In the genomic region with DNA sequence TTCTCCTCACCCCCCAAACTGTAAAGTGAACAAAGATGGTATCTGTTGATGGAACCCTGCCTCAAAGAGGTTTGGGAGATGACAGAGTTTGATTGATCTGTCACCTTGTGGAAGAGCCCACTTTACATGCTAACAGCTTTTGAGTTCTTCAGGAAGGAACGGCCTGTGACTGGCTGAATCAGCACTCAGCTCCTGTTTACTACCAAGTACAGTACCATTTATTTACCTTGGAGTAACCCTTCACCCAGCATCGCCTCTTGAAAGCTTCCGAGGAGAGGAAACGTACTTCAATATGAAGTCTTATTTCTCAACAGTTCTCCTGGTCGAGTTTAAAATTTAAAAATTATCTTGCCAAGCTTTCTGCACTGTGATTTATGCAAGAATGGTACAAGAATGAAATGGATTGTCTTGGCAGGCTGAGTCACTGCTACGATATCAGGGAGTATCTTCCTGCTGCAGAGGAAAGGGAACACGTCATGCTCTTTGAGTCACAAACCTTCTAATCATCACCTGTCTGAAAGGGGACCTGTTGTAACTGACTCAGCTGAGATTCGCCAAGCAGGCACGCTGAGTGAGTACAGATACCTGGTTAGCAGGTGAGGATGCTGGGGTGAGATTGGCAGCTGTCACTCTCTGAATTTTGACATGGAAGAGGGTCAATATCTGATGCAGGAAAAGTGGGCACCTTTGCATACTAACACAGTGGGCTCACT, we compare ENCODE assay signal across 1 cellular context.
TF ChIP-seq lines count a peak whose summit lies in the region.

No MANE protein-coding gene starts in this region.

TF ChIP-seq in K562, 482 proteins besides CTCF, POLR2A, EP300 and RAD21 (continued from another document and continues in another):
- TF ChIP-seq ZNF589 (CRISPR knock-in tag; IDR thresholded peaks at IDR 0.05; ENCODE audit: low read depth) (no peak), SIRT6 (IDR thresholded peaks at IDR 0.05; ENCODE audit: low read depth, low read length) (no peak), HLTF (IDR thresholded peaks at IDR 0.05) (no peak), YBX1 (IDR thresholded peaks at IDR 0.05) (no peak), TCF7L2 (IDR thresholded peaks at IDR 0.05; ENCODE audit: low read depth, low read length) (no peak), GABPB2 (CRISPR knock-in tag; conservative IDR thresholded peaks at IDR 0.05) (no peak), JUND (IDR thresholded peaks at IDR 0.05; ENCODE audit: borderline replicate concordance, low read depth, low read length) (peak; percentile 96), JUND (tag; IDR thresholded peaks at IDR 0.05; ENCODE audit: borderline replicate concordance, low read depth, low read length) (peak; percentile 95; the same call in 2 of the 3 replicates), SRF (CRISPR knock-in tag; IDR thresholded peaks at IDR 0.05) (no peak), ZNF561 (CRISPR knock-in tag; conservative IDR thresholded peaks at IDR 0.05) (no peak), FIP1L1 (IDR thresholded peaks at IDR 0.05; ENCODE audit: low read depth, low read length, poor library complexity, severe bottlenecking) (no peak), HMGN3 (IDR thresholded peaks at IDR 0.05; ENCODE audit: borderline replicate concordance, extremely low read depth, insufficient read length, low read depth, low read length) (no peak), ZNF121 (CRISPR knock-in tag; conservative IDR thresholded peaks at IDR 0.05) (no peak), DMBX1 (CRISPR knock-in tag; IDR thresholded peaks at IDR 0.05; ENCODE audit: borderline replicate concordance) (peak; percentile 22; the same call in 1 of the 2 replicates), RBBP5 (IDR thresholded peaks at IDR 0.05; ENCODE audit: borderline replicate concordance, insufficient read depth, low read length, poor library complexity, severe bottlenecking) (no peak), SNRNP70 (optimal IDR thresholded peaks at IDR 0.05; ENCODE audit: low read depth, low read length) (no peak), CSDE1 (IDR thresholded peaks at IDR 0.05) (no peak), SLC30A9 (CRISPR knock-in tag; IDR thresholded peaks at IDR 0.05) (no peak), CBX5 (IDR thresholded peaks at IDR 0.05; ENCODE audit: borderline replicate concordance, low read depth) (no peak), ZNF239 (CRISPR knock-in tag; IDR thresholded peaks at IDR 0.05) (no peak), CHD4 (IDR thresholded peaks at IDR 0.05; ENCODE audit: insufficient read depth, insufficient replicate concordance, low read depth, low read length, poor library complexity, severe bottlenecking) (no peak), ZFP1 (CRISPR knock-in tag; IDR thresholded peaks at IDR 0.05) (no peak), NFRKB (IDR thresholded peaks at IDR 0.05; ENCODE audit: low read depth) (no peak), HEY1 (CRISPR knock-in tag; IDR thresholded peaks at IDR 0.05; ENCODE audit: borderline replicate concordance) (no peak), ZNF583 (CRISPR knock-in tag; IDR thresholded peaks at IDR 0.05) (no peak), ZNF23 (CRISPR knock-in tag; IDR thresholded peaks at IDR 0.05) (no peak), JUN (IDR thresholded peaks at IDR 0.05; ENCODE audit: borderline replicate concordance, low read depth, low read length) (peak; percentile 97), JUN (CRISPR knock-in tag; IDR thresholded peaks at IDR 0.05; ENCODE audit: borderline replicate concordance) (no peak), MAFF (IDR thresholded peaks at IDR 0.05; ENCODE audit: low read length) (peak; percentile 12; the same call in 1 of the 2 replicates), ARHGAP35 (IDR thresholded peaks at IDR 0.05; ENCODE audit: partially characterized antibody) (no peak), ELF2 (CRISPR knock-in tag; IDR thresholded peaks at IDR 0.05) (no peak), GABPA (tag; conservative IDR thresholded peaks at IDR 0.05; ENCODE audit: low read depth) (no peak), SIN3A (IDR thresholded peaks at IDR 0.05; ENCODE audit: borderline replicate concordance in 2 of 2, control insufficient read depth in 1 of 2, low read depth in 2 of 2, low read length in 2 of 2) (no peak), ARNT (IDR thresholded peaks at IDR 0.05) (no peak), ZNF586 (CRISPR knock-in tag; conservative IDR thresholded peaks at IDR 0.05) (no peak), ESRRA (IDR thresholded peaks at IDR 0.05; ENCODE audit: borderline replicate concordance, low read depth) (no peak), PYGO2 (tag; IDR thresholded peaks at IDR 0.05) (no peak), HNRNPLL (IDR thresholded peaks at IDR 0.05; ENCODE audit: low read depth, low read length, poor library complexity, severe bottlenecking) (no peak), ZNF316 (IDR thresholded peaks at IDR 0.05) (peak; percentile 21; the same call in 1 of the 2 replicates), ZNF431 (CRISPR knock-in tag; IDR thresholded peaks at IDR 0.05) (no peak), ZC3H8 (IDR thresholded peaks at IDR 0.05) (no peak), TFAM (CRISPR knock-in tag; conservative IDR thresholded peaks at IDR 0.05) (no peak), EHMT2 (IDR thresholded peaks at IDR 0.05) (no peak), NFE2 (IDR thresholded peaks at IDR 0.05; ENCODE audit: low read depth) (peak; percentile 84), ATF7 (IDR thresholded peaks at IDR 0.05) (peak; percentile 86), MAFG (tag; conservative IDR thresholded peaks at IDR 0.05) (peak; percentile 44), POLR3A (IDR thresholded peaks at IDR 0.05; ENCODE audit: borderline replicate concordance, extremely low read depth, insufficient read depth, insufficient read length) (no peak), WHSC1 (IDR thresholded peaks at IDR 0.05; ENCODE audit: low read length) (no peak), HDAC2 (IDR thresholded peaks at IDR 0.05) (peak; percentile 79), PHB2 (IDR thresholded peaks at IDR 0.05; ENCODE audit: low read depth) (no peak), CBFB (CRISPR knock-in tag; IDR thresholded peaks at IDR 0.05) (no peak), PHF8 (IDR thresholded peaks at IDR 0.05; ENCODE audit: borderline replicate concordance, low read length) (no peak), NCOA6 (IDR thresholded peaks at IDR 0.05) (no peak), SMARCA4 (IDR thresholded peaks at IDR 0.05) (peak; percentile 88)
- TF ChIP-seq, protein P1, sequence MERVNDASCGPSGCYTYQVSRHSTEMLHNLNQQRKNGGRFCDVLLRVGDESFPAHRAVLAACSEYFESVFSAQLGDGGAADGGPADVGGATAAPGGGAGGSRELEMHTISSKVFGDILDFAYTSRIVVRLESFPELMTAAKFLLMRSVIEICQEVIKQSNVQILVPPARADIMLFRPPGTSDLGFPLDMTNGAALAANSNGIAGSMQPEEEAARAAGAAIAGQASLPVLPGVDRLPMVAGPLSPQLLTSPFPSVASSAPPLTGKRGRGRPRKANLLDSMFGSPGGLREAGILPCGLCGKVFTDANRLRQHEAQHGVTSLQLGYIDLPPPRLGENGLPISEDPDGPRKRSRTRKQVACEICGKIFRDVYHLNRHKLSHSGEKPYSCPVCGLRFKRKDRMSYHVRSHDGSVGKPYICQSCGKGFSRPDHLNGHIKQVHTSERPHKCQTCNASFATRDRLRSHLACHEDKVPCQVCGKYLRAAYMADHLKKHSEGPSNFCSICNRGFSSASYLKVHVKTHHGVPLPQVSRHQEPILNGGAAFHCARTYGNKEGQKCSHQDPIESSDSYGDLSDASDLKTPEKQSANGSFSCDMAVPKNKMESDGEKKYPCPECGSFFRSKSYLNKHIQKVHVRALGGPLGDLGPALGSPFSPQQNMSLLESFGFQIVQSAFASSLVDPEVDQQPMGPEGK (CRISPR knock-in tag; IDR thresholded peaks at IDR 0.05; ENCODE audit: borderline replicate concordance), result no peak
- TF ChIP-seq, protein P2, sequence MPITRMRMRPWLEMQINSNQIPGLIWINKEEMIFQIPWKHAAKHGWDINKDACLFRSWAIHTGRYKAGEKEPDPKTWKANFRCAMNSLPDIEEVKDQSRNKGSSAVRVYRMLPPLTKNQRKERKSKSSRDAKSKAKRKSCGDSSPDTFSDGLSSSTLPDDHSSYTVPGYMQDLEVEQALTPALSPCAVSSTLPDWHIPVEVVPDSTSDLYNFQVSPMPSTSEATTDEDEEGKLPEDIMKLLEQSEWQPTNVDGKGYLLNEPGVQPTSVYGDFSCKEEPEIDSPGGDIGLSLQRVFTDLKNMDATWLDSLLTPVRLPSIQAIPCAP (CRISPR knock-in tag; IDR thresholded peaks at IDR 0.05; ENCODE audit: borderline replicate concordance), result no peak
- TF ChIP-seq, protein P3, sequence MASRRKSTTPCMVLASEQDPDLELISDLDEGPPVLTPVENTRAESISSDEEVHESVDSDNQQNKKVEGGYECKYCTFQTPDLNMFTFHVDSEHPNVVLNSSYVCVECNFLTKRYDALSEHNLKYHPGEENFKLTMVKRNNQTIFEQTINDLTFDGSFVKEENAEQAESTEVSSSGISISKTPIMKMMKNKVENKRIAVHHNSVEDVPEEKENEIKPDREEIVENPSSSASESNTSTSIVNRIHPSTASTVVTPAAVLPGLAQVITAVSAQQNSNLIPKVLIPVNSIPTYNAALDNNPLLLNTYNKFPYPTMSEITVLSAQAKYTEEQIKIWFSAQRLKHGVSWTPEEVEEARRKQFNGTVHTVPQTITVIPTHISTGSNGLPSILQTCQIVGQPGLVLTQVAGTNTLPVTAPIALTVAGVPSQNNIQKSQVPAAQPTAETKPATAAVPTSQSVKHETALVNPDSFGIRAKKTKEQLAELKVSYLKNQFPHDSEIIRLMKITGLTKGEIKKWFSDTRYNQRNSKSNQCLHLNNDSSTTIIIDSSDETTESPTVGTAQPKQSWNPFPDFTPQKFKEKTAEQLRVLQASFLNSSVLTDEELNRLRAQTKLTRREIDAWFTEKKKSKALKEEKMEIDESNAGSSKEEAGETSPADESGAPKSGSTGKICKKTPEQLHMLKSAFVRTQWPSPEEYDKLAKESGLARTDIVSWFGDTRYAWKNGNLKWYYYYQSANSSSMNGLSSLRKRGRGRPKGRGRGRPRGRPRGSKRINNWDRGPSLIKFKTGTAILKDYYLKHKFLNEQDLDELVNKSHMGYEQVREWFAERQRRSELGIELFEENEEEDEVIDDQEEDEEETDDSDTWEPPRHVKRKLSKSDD (conservative IDR thresholded peaks at IDR 0.05; ENCODE audit: low read length), result no peak
- TF ChIP-seq, protein P4, sequence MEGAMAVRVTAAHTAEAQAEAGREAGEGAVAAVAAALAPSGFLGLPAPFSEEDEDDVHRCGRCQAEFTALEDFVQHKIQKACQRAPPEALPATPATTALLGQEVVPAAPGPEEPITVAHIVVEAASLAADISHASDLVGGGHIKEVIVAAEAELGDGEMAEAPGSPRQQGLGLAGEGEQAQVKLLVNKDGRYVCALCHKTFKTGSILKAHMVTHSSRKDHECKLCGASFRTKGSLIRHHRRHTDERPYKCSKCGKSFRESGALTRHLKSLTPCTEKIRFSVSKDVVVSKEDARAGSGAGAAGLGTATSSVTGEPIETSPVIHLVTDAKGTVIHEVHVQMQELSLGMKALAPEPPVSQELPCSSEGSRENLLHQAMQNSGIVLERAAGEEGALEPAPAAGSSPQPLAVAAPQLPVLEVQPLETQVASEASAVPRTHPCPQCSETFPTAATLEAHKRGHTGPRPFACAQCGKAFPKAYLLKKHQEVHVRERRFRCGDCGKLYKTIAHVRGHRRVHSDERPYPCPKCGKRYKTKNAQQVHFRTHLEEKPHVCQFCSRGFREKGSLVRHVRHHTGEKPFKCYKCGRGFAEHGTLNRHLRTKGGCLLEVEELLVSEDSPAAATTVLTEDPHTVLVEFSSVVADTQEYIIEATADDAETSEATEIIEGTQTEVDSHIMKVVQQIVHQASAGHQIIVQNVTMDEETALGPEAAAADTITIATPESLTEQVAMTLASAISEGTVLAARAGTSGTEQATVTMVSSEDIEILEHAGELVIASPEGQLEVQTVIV (CRISPR knock-in tag; IDR thresholded peaks at IDR 0.05; ENCODE audit: borderline replicate concordance), result no peak
- TF ChIP-seq, protein P5, sequence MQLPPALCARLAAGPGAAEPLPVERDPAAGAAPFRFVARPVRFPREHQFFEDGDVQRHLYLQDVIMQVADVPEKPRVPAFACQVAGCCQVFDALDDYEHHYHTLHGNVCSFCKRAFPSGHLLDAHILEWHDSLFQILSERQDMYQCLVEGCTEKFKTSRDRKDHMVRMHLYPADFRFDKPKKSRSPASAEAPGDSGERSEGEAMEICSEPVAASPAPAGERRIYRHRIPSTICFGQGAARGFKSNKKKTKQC (CRISPR knock-in tag; IDR thresholded peaks at IDR 0.05), result no peak
- TF ChIP-seq, protein P6, sequence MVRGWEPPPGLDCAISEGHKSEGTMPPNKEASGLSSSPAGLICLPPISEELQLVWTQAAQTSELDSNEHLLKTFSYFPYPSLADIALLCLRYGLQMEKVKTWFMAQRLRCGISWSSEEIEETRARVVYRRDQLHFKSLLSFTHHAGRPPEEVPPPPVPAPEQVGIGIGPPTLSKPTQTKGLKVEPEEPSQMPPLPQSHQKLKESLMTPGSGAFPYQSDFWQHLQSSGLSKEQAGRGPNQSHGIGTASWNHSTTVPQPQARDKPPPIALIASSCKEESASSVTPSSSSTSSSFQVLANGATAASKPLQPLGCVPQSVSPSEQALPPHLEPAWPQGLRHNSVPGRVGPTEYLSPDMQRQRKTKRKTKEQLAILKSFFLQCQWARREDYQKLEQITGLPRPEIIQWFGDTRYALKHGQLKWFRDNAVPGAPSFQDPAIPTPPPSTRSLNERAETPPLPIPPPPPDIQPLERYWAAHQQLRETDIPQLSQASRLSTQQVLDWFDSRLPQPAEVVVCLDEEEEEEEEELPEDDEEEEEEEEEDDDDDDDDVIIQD (CRISPR knock-in tag; IDR thresholded peaks at IDR 0.05), result no peak
- TF ChIP-seq, protein P7, sequence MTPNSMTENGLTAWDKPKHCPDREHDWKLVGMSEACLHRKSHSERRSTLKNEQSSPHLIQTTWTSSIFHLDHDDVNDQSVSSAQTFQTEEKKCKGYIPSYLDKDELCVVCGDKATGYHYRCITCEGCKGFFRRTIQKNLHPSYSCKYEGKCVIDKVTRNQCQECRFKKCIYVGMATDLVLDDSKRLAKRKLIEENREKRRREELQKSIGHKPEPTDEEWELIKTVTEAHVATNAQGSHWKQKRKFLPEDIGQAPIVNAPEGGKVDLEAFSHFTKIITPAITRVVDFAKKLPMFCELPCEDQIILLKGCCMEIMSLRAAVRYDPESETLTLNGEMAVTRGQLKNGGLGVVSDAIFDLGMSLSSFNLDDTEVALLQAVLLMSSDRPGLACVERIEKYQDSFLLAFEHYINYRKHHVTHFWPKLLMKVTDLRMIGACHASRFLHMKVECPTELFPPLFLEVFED (CRISPR knock-in tag; conservative IDR thresholded peaks at IDR 0.05), result no peak
- TF ChIP-seq, protein P8, sequence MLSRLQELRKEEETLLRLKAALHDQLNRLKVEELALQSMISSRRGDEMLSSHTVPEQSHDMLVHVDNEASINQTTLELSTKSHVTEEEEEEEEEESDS (CRISPR knock-in tag; IDR thresholded peaks at IDR 0.05), result no peak
- TF ChIP-seq, protein P9, sequence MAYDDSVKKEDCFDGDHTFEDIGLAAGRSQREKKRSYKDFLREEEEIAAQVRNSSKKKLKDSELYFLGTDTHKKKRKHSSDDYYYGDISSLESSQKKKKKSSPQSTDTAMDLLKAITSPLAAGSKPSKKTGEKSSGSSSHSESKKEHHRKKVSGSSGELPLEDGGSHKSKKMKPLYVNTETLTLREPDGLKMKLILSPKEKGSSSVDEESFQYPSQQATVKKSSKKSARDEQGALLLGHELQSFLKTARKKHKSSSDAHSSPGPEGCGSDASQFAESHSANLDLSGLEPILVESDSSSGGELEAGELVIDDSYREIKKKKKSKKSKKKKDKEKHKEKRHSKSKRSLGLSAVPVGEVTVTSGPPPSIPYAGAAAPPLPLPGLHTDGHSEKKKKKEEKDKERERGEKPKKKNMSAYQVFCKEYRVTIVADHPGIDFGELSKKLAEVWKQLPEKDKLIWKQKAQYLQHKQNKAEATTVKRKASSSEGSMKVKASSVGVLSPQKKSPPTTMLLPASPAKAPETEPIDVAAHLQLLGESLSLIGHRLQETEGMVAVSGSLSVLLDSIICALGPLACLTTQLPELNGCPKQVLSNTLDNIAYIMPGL (CRISPR knock-in tag; IDR thresholded peaks at IDR 0.05), result no peak
